ENCODE assay signal across 8 cellular contexts in genomic region chr21:43864313-43864805, GRCh38. TPM values are rescaled to one million over a fixed set of nuclear protein-coding genes. Genes with fewer than 3 reads are reported as not detected.
DNase-seq lines count a peak whose midpoint lies in the region; ATAC-seq and TF ChIP-seq lines count a peak whose summit lies in the region.

No MANE protein-coding gene starts in this region.

- H3K4me1 ChIP-seq in mucosa of descending colon (ENCODE audit: low read depth) (peaks cover 26% of the 10 kb centered on the region), thoracic aorta (ENCODE audit: control insufficient read depth in 1 of 2, low read depth in 2 of 2) (peaks cover 5 to 30% of the 10 kb centered on the region in 2 donors)

- ATAC-seq in activated B cell treated with CpG ODN at 0.5 μM for 24 hours (ENCODE audit: low read depth) (peak; percentile 20), mucosa of descending colon (peak; percentile 68), thoracic aorta (ENCODE audit: insufficient number of reproducible peaks, low FRiP score, low read depth) (no peak), GM21825 (IDR thresholded peaks at IDR 0.05; ENCODE audit: unreplicated experiment) (no peak)
- ATAC-seq in effector memory CD8-positive, alpha-beta T cell (replicated peaks) = no peak

- H3K4me3 Mint-ChIP-seq in activated B cell treated with CpG ODN at 0.5 μM for 24 hours = peak overlapping the region; percentile 32
- peak overlapping the region; percentile 75 to 76 for H3K4me3 Mint-ChIP-seq in effector memory CD8-positive, alpha-beta T cell

- no peak for TF ChIP-seq CTCF in activated B cell treated with CpG ODN at 0.5 μM for 24 hours (IDR thresholded peaks at IDR 0.05)
- TF ChIP-seq CTCF in mucosa of descending colon (IDR thresholded peaks at IDR 0.05) = no peak
- TF ChIP-seq CTCF in thoracic aorta (IDR thresholded peaks at IDR 0.05) = no peak

- H3K9me3 ChIP-seq in mucosa of descending colon (no peaks in the 10 kb centered on the region), thoracic aorta (no peaks in the 10 kb centered on the region)

- CTCF ChIA-PET in activated B cell treated with CpG ODN at 0.5 μM for 24 hours (lab: Charles Lee) = no interaction called here

- DNase-seq in DMS53 treated with DMSO at 0.1 percent for 48 hours (lab: John Stamatoyannopoulos, UW; ENCODE audit: unreplicated experiment) (peak; percentile 59), HuH-7 (ENCODE audit: low spot score) (peak; percentile 60), activated B cell treated with CpG ODN at 0.5 μM for 24 hours (peak; percentile 57), mucosa of descending colon (peak; percentile 78 to 86 (median 80)), thoracic aorta (ENCODE audit: low spot score) (no peak), HCEC 1CT (no peak)
- peak in 2 of 3 experiments; percentile 13 to 19 for DNase-seq in effector memory CD8-positive, alpha-beta T cell

- no peak overlapping the region for H3K27ac ChIP-seq in thoracic aorta

- H3K27me3 Mint-ChIP-seq in activated B cell treated with CpG ODN at 0.5 μM for 24 hours = no peaks in the 10 kb centered on the region
- no peaks in the 10 kb centered on the region for H3K27me3 Mint-ChIP-seq in effector memory CD8-positive, alpha-beta T cell

- H3K27ac Mint-ChIP-seq in activated B cell treated with CpG ODN at 0.5 μM for 24 hours = no peak overlapping the region
- no peak overlapping the region for H3K27ac Mint-ChIP-seq in effector memory CD8-positive, alpha-beta T cell

- peaks cover 43% of the 10 kb centered on the region for H3K4me1 Mint-ChIP-seq in activated B cell treated with CpG ODN at 0.5 μM for 24 hours
- peaks cover 25 to 32% of the 10 kb centered on the region in 2 donors for H3K4me1 Mint-ChIP-seq in effector memory CD8-positive, alpha-beta T cell (ENCODE audit: low read depth in 2 of 2)

- H3K36me3 ChIP-seq in mucosa of descending colon (ENCODE audit: low read depth) (no peaks in the 10 kb centered on the region), thoracic aorta (no peaks in the 10 kb centered on the region)

- intact Hi-C loops in activated B cell treated with CpG ODN at 0.5 μM for 24 hours (cut with micrococcal nuclease) (no loop called here), mucosa of descending colon (cut with DNase I, micrococcal nuclease) (no loop called here)

- peaks cover 22% of the 10 kb centered on the region for H3K36me3 Mint-ChIP-seq in activated B cell treated with CpG ODN at 0.5 μM for 24 hours (ENCODE audit: low read depth)
- H3K36me3 Mint-ChIP-seq in effector memory CD8-positive, alpha-beta T cell (ENCODE audit: insufficient read depth) = peaks cover 17% of the 10 kb centered on the region

- H3K4me3 ChIP-seq in mucosa of descending colon (peak overlapping the region; percentile 78), thoracic aorta (peak overlapping the region; percentile 89)

- POLR2A ChIA-PET in activated B cell treated with CpG ODN at 0.5 μM for 24 hours (lab: Charles Lee) = interaction anchor here (0.7 to 1.1 kb wide), 2 partner anchors 54 to 59 kb away, joined by 3 read pairs; no protein-coding TSS in a partner anchor

- H3K27me3 ChIP-seq in thoracic aorta (replicated peaks; ENCODE audit: insufficient read depth) = no peaks in the 10 kb centered on the region

- no peaks in the 10 kb centered on the region for H3K9me3 Mint-ChIP-seq in activated B cell treated with CpG ODN at 0.5 μM for 24 hours
- H3K9me3 Mint-ChIP-seq in effector memory CD8-positive, alpha-beta T cell = no peaks in the 10 kb centered on the region

RNA-seq across cellular contexts. Expression of gene AGPAT3, which starts 0.7 kb away (rescaled TPM):
- total RNA-seq in activated B cell treated with CpG ODN at 0.5 μM for 24 hours (48.9 and 57.7 TPM in 2 replicates), mucosa of descending colon (100 to 1,000 TPM in 1 of 3 donors, 10 to 100 TPM in 2; 77.7 to 120 (median 97.7) TPM), thoracic aorta (10 to 100 TPM; 32.8 to 37.9 TPM)

Comparison
In these comparisons a context has a peak if more than half of its experiments do, and no peak if none do; other contexts are left out.
1. DNase-seq: peak in DMS53 treated with DMSO at 0.1 percent for 48 hours (single experiment), HuH-7 (single experiment), activated B cell treated with CpG ODN at 0.5 μM for 24 hours (single experiment), effector memory CD8-positive, alpha-beta T cell (2 of 3) and mucosa of descending colon (3 of 3); none in thoracic aorta (single experiment) and HCEC 1CT (single experiment).
2. ATAC-seq: peak in activated B cell treated with CpG ODN at 0.5 μM for 24 hours (single experiment) and mucosa of descending colon (single experiment); none in effector memory CD8-positive, alpha-beta T cell (single experiment), thoracic aorta (single experiment) and GM21825 (single experiment).